Comparison of ENCODE assay signal across 8 cellular contexts in the genomic region with DNA sequence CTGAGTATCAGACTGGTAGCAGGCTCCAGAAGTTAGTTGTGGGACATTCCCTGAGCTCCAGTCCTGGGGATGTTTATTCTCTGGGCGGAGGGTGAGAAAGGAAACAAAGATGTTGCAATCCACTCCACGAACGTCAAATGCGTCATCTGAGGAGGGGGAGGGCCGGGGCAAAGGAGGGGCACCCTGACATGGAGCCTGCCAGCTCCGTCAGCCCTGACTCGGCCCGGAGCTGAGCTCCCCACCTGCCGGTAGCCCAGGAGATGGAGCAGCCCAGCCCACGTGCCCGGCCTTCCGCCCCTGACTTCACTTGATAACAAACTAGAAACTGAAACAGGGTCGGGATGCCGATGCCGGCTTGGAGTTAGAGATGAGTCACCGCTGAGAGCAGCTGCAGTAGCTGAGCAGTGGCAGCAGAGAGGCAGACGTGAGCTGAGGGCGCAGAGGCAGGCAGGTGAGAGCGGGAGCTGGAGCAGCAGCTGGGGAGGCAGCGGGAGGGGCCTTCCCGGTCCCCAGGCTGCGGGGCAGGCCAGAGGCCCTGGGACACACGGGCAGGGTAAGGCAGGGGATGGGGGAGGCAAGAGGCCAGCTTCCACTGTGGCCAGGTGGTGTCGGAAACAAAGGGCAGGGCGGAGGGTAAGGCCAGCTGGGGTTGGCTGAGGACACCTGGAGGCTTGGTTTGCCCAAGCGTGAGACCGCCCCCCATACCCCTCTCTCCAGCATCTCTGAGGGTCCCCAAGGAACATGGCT. TPM values are rescaled to one million over a fixed set of nuclear protein-coding genes. Genes with fewer than 3 reads are reported as not detected.
DNase-seq lines count a peak whose midpoint lies in the region; ATAC-seq and TF ChIP-seq lines count a peak whose summit lies in the region.

ISG20 (plus strand) TSS at position 391 of the 747 bp plus-strand sequence; CDS start at position 742, 351 bp downstream.

- DNase-seq in NCI-H748 treated with DMSO at 0.1 percent for 48 hours (lab: John Stamatoyannopoulos, UW) (peak; percentile 52), dermis microvascular lymphatic vessel endothelial cell (ENCODE audit: low read depth in 2 of 2) (peak; percentile 96 to 98), right lobe of liver (peak; percentile 92 to 97 (median 97))
- DNase-seq in activated CD4-positive, alpha-beta T cell treated with anti-CD3 and anti-CD28 coated beads, Interleukin-2, amount 50 U/mL, for 48 hours = peak; percentile 92 to 95
- DNase-seq in stimulated activated CD4-positive, alpha-beta T cell treated with anti-CD3 and anti-CD28 coated beads, Interleukin-4, amount 100 ng/mL, for 48 hours (ENCODE audit: low read depth in 2 of 2) = peak; percentile 87 to 94

- 0 out of 2 replicates have a peak, but pooled peaks cover 7% of the 10 kb centered on the region for H4K20me1 ChIP-seq in BLaER1

- intact Hi-C loops in right lobe of liver (cut with DNase I) = no loop called here

- peak within 1 kb of the TSS; percentile 86 for H3K27ac ChIP-seq in BLaER1
- H3K27ac ChIP-seq in right lobe of liver = peak within 1 kb of the TSS; percentile 92 to 94 (median 93)

- H3K4me1 ChIP-seq in BLaER1 (peaks cover 85% of the 10 kb centered on the region), right lobe of liver (peaks cover 0 to 24% (median 9%) of the 10 kb centered on the region in 4 donors)

- H3K9ac ChIP-seq in BLaER1 = peak within 1 kb of the TSS; percentile 75

- H3K36me3 ChIP-seq in BLaER1 (peaks cover 15% of the 10 kb centered on the region; the same call in 1 of the 2 replicates), right lobe of liver (no peaks in the 10 kb centered on the region)

- H3K4me3 ChIP-seq in BLaER1 (peak within 1 kb of the TSS; percentile 62), right lobe of liver (peak within 1 kb of the TSS; percentile 42 to 51 (median 49))

- 0% methylated on average over 12 of the region's 27 CpGs for WGBS in right lobe of liver (ENCODE audit: insufficient coverage, low coverage, low lambda C conversion rate, missing lambda C conversion rate)

- TF ChIP-seq POLR2A in GM19193 (IDR thresholded peaks at IDR 0.05; ENCODE audit: extremely low read depth, insufficient read depth, insufficient read length) (peak; percentile 96), right lobe of liver (IDR thresholded peaks at IDR 0.05) (peak; percentile 93)

- ATAC-seq in HG03432 (IDR thresholded peaks at IDR 0.05; ENCODE audit: unreplicated experiment) (peak; percentile 76), right lobe of liver (peak; percentile 86 to 91 (median 88))

- TF ChIP-seq CTCF in right lobe of liver (IDR thresholded peaks at IDR 0.05) = peak; percentile 30 to 46 (median 35)

- H3K27me3 ChIP-seq in BLaER1 = no peaks in the 10 kb centered on the region
- H3K27me3 ChIP-seq in right lobe of liver = no peaks in the 10 kb centered on the region

- H3K9me3 ChIP-seq in BLaER1 = no peaks in the 10 kb centered on the region
- no peaks in the 10 kb centered on the region for H3K9me3 ChIP-seq in right lobe of liver

- peak within 1 kb of the TSS; percentile 87 for H3K4me2 ChIP-seq in BLaER1

RNA-seq across cellular contexts. Expression of gene ISG20, which starts in this region (rescaled TPM):
- total RNA-seq in dermis microvascular lymphatic vessel endothelial cell (29.8 and 36.8 TPM in 2 replicates), right lobe of liver (10 to 100 TPM in 3 of 6 experiments, 1 to 10 TPM in 3; 6.3 to 19.4 (median 11.9) TPM)

Comparison
In these comparisons a context has a peak if more than half of its experiments do, and no peak if none do; other contexts are left out.
1. Peak in every context shown above with its lines: DNase-seq, ATAC-seq, H3K4me3 ChIP-seq and H3K27ac ChIP-seq.